ENCODE assay signal across 24 cellular contexts in the genomic region with DNA sequence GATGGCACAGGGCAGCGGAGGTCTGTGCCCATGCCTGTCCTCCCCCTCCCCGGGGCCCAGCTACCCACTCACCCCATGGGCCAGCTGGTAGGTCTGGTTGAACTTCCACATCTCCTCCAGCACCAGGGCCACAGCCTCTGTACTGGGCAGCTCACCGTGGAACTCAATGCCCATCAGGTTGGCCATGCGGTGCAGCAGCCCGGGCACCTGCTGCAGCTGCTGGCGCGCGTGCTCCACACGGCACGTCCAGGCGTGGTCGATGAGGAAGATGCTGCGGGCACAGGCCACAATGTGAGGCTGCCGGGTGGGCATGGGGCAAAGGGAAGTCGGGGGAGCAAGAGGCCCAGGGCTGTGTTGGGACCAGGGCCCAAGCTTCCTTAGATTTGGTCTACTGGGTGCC.
"Had no signal": no experiment of that assay in that cellular context is flagged by ENCODE, and none has a peak within 500 bp of the region (broad histone marks: within the 10 kb centered on the region; RNA-seq: fewer than 3 reads in every experiment).

No MANE protein-coding gene starts in this region.

- DNase-seq: effector memory CD8-positive, alpha-beta T cell; erythroblast; esophagus squamous epithelium; foreskin melanocyte; glutamatergic neuron; hypothalamus; mesenchymal stem cell; naive B cell; spleen; stimulated activated CD4-positive, alpha-beta T cell treated with anti-CD3 and anti-CD28 coated beads, Interleukin-4, amount 100 ng/mL, for 4 hours; stimulated activated naive CD8-positive, alpha-beta T cell treated with anti-CD3 and anti-CD28 coated beads, Interleukin-15, Interleukin-2, amounts not matched to agents 100 U/mL and 50 U/mL, for 24 hours; substantia nigra; tibial artery had no signal

- H3K27ac ChIP-seq: coronary artery, esophagus squamous epithelium, prostate gland, right atrium auricular region, skin epidermis, spleen, tibial artery had no signal

- ATAC-seq: effector memory CD8-positive, alpha-beta T cell; left lobe of liver; mucosa of descending colon; natural killer cell treated with Interleukin-12 subunit alpha and Interleukin-12 subunit beta and Interleukin-15 and Interleukin-18, amount 100 ng/mL, for 72 hours; stimulated activated memory B cell treated with anti-CD40 and anti-IgM and Interleukin-4, amounts not matched to agents 10 μg/mL and 1 μg/mL and 100 μg/mL, for 72 hours; stimulated activated naive CD8-positive, alpha-beta T cell treated with anti-CD3 and anti-CD28 coated beads, Interleukin-15, Interleukin-2, amounts not matched to agents 100 U/mL and 50 U/mL, for 24 hours had no signal

- FAIRE-seq: endometrium, keratinocyte had no signal

- H3K9me3 ChIP-seq: esophagus squamous epithelium, mucosa of descending colon, prostate gland, right atrium auricular region, spleen, testis, tibial artery had no signal

- H3K27me3 ChIP-seq: esophagus squamous epithelium, right atrium auricular region, spleen, testis, tibial artery had no signal

- H3K4me3 ChIP-seq: coronary artery, esophagus squamous epithelium, mucosa of descending colon, prostate gland, right atrium auricular region, skin epidermis, spleen, testis, tibial artery had no signal
